In the genomic region with DNA sequence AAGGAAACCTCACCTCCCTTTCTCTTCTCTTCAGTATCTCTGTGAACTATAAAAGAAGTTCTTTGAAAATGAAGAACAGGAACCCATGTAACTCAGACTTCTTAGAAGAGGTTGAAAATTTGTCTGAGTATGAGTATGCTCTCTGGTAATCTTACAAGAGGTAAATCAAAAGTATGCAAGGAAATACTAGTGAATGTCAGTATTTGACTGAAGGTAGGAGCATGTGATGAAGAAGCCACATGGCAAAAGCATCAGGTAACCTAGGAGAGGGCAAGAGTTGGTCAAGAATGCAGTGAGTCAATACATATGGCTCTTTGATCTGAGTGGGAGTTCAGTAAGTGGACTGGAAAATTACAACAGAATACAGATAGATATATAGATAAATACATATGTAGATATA, we compare ENCODE assay signal across 13 cellular contexts.
DNase-seq lines count a peak whose midpoint lies in the region; ATAC-seq lines count a peak whose summit lies in the region.
"Had no signal": no experiment of that assay in that cellular context is flagged by ENCODE, and none has a peak within 500 bp of the region (broad histone marks: within the 10 kb centered on the region; RNA-seq: fewer than 3 reads in every experiment).

No MANE protein-coding gene starts in this region.

- peak; percentile 33 for ATAC-seq in stimulated activated naive CD8-positive, alpha-beta T cell treated with anti-CD3 and anti-CD28 coated beads, Interleukin-15, amount 100 ng/mL, for 72 hours
- ATAC-seq in stimulated activated naive CD8-positive, alpha-beta T cell treated with anti-CD3 and anti-CD28 coated beads, Interleukin-15, Interleukin-2, amounts not matched to agents 100 U/mL and 50 U/mL, for 24 hours = no peak
- ATAC-seq in GM21423 (IDR thresholded peaks at IDR 0.05; ENCODE audit: unreplicated experiment) = no peak
- ATAC-seq: A549 had no signal

- no peak overlapping the region for H3K27ac Mint-ChIP-seq in stimulated activated naive CD8-positive, alpha-beta T cell treated with anti-CD3 and anti-CD28 coated beads, Interleukin-15, amount 100 ng/mL, for 72 hours
- H3K27ac Mint-ChIP-seq: CD4-positive, alpha-beta T cell; H9 had no signal

- peaks cover 0 to 9% of the 10 kb centered on the region in 2 donors for H3K9me3 Mint-ChIP-seq in stimulated activated naive CD8-positive, alpha-beta T cell treated with anti-CD3 and anti-CD28 coated beads, Interleukin-15, amount 100 ng/mL, for 72 hours
- H3K9me3 Mint-ChIP-seq: CD4-positive, alpha-beta T cell; H9 had no signal

- H3K4me3 Mint-ChIP-seq in stimulated activated naive CD8-positive, alpha-beta T cell treated with anti-CD3 and anti-CD28 coated beads, Interleukin-15, amount 100 ng/mL, for 72 hours = no peak overlapping the region
- H3K4me3 Mint-ChIP-seq: CD4-positive, alpha-beta T cell; H9 had no signal

- DNase-seq in DMS53 (lab: John Stamatoyannopoulos, UW) = peak; percentile 2
- no peak for DNase-seq in DMS53 treated with DMSO at 0.1 percent for 48 hours (lab: John Stamatoyannopoulos, UW; ENCODE audit: unreplicated experiment)
- no peak for DNase-seq in stimulated activated naive CD8-positive, alpha-beta T cell treated with anti-CD3 and anti-CD28 coated beads, Interleukin-15, amount 100 ng/mL, for 72 hours
- DNase-seq in stimulated activated naive CD8-positive, alpha-beta T cell treated with anti-CD3 and anti-CD28 coated beads, Interleukin-15, Interleukin-2, amounts not matched to agents 100 U/mL and 50 U/mL, for 24 hours = no peak
- peak; percentile 31 for DNase-seq in renal cortical epithelial cell (ENCODE audit: low read depth)
- no peak for DNase-seq in central memory CD4-positive, alpha-beta T cell
- DNase-seq: AML-193; CD4-positive, alpha-beta T cell; DMS79 treated with DMSO at 0.1 percent for 48 hours; GF-D8; H9 had no signal

- peaks cover 13% of the 10 kb centered on the region for H3K27me3 Mint-ChIP-seq in stimulated activated naive CD8-positive, alpha-beta T cell treated with anti-CD3 and anti-CD28 coated beads, Interleukin-15, amount 100 ng/mL, for 72 hours

- H3K4me1 Mint-ChIP-seq in stimulated activated naive CD8-positive, alpha-beta T cell treated with anti-CD3 and anti-CD28 coated beads, Interleukin-15, amount 100 ng/mL, for 72 hours = no peaks in the 10 kb centered on the region

Comparison
In these comparisons a context has a peak if more than half of its experiments do, and no peak if none do; other contexts are left out.
1. DNase-seq: peak in DMS53 (single experiment) and renal cortical epithelial cell (single experiment); none in DMS53 treated with DMSO at 0.1 percent for 48 hours (single experiment), stimulated activated naive CD8-positive, alpha-beta T cell treated with anti-CD3 and anti-CD28 coated beads, Interleukin-15, amount 100 ng/mL, for 72 hours (0 of 2), stimulated activated naive CD8-positive, alpha-beta T cell treated with anti-CD3 and anti-CD28 coated beads, Interleukin-15, Interleukin-2, amounts not matched to agents 100 U/mL and 50 U/mL, for 24 hours (single experiment) and central memory CD4-positive, alpha-beta T cell (single experiment).